27 cellular contexts compared by ENCODE assay signal in genomic region chr3:64039972-64040733, GRCh38. TPM values are rescaled to one million over a fixed set of nuclear protein-coding genes. Genes with fewer than 3 reads are reported as not detected.
DNase-seq lines count a peak whose midpoint lies in the region; ATAC-seq, FAIRE-seq and TF ChIP-seq lines count a peak whose summit lies in the region.
"Had no signal": no experiment of that assay in that cellular context is flagged by ENCODE, and none has a peak within 500 bp of the region (broad histone marks: within the 10 kb centered on the region; RNA-seq: fewer than 3 reads in every experiment).

No MANE protein-coding gene starts in this region.

- no peaks in the 10 kb centered on the region for H3K9me3 ChIP-seq in DOHH2 (ENCODE audit: control insufficient read depth, insufficient read depth, low read length)
- no peaks in the 10 kb centered on the region for H3K9me3 ChIP-seq in astrocyte (ENCODE audit: insufficient read depth, low read depth, low read length)
- H3K9me3 ChIP-seq in neural cell (ENCODE audit: low read length) = no peaks in the 10 kb centered on the region
- H3K9me3 ChIP-seq in esophagus muscularis mucosa = no peaks in the 10 kb centered on the region
- H3K9me3 ChIP-seq: body of pancreas, heart left ventricle had no signal

- no peaks in the 10 kb centered on the region for H3K36me3 Mint-ChIP-seq in IgD-negative memory B cell
- H3K36me3 Mint-ChIP-seq in astrocyte (ENCODE audit: low read depth, unreplicated experiment) = no peaks in the 10 kb centered on the region
- H3K36me3 Mint-ChIP-seq: activated naive CD4-positive, alpha-beta T cell treated with anti-CD3 and anti-CD28 coated beads, Interleukin-2, amount 50 U/mL, for 72 hours had no signal

- TF ChIP-seq EP300 in neural cell (conservative IDR thresholded peaks at IDR 0.05; ENCODE audit: poor library complexity, severe bottlenecking) (peak; percentile 24), esophagus muscularis mucosa (IDR thresholded peaks at IDR 0.05) (no peak)

- no peak for TF ChIP-seq POLR2A in esophagus muscularis mucosa (IDR thresholded peaks at IDR 0.05; ENCODE audit: low read depth)

- FAIRE-seq in astrocyte (lab: Jason Lieb, UNC) = peak; percentile 56
- FAIRE-seq: H54 had no signal

- H2AFZ ChIP-seq in astrocyte (ENCODE audit: low read depth, low read length) (peak overlapping the region; percentile 35), neural cell (ENCODE audit: low read depth, low read length) (peak overlapping the region; percentile 0)

- H3K27ac Mint-ChIP-seq in IgD-negative memory B cell = peak overlapping the region; percentile 0 to 59 (median 58)
- H3K27ac Mint-ChIP-seq in astrocyte (ENCODE audit: unreplicated experiment) = peak overlapping the region; percentile 2
- H3K27ac Mint-ChIP-seq: activated naive CD4-positive, alpha-beta T cell treated with anti-CD3 and anti-CD28 coated beads, Interleukin-2, amount 50 U/mL, for 72 hours; activated T-helper 2 cell treated with anti-CD3 and anti-CD28 coated beads, Interferon-gamma antibody, Interleukin-2, Interleukin-4, amounts not matched to agents 10 μg/mL and 5 μg/mL and 100 μg/mL, durations not matched to agents 14 hours and 24 hours and 36 hours had no signal

- H3K9me2 ChIP-seq in DOHH2 (replicated peaks; ENCODE audit: control insufficient read depth, low read length) (no peaks in the 10 kb centered on the region), neural cell (ENCODE audit: insufficient read depth, low read length) (no peaks in the 10 kb centered on the region)

- H3K36me3 ChIP-seq in DOHH2 (ENCODE audit: control insufficient read depth, low read length) (no peaks in the 10 kb centered on the region), astrocyte (ENCODE audit: insufficient read depth, low read length) (no peaks in the 10 kb centered on the region), neural cell (ENCODE audit: insufficient read depth, low read length) (no peaks in the 10 kb centered on the region), esophagus muscularis mucosa (no peaks in the 10 kb centered on the region)
- H3K36me3 ChIP-seq: heart left ventricle had no signal

- H3K9me3 Mint-ChIP-seq in IgD-negative memory B cell (peaks cover 0 to under 1% (median 0%) of the 10 kb centered on the region in 3 donors), astrocyte (ENCODE audit: unreplicated experiment) (no peaks in the 10 kb centered on the region)
- H3K9me3 Mint-ChIP-seq: activated naive CD4-positive, alpha-beta T cell treated with anti-CD3 and anti-CD28 coated beads, Interleukin-2, amount 50 U/mL, for 72 hours had no signal

- H3K9ac ChIP-seq in astrocyte (ENCODE audit: low read length) (no peak overlapping the region), neural cell (ENCODE audit: low read length) (no peak overlapping the region)

- 70% methylated on average over 6 of the region's 6 CpGs for WGBS in esophagus muscularis mucosa

- TF ChIP-seq RAD21 in neural cell (conservative IDR thresholded peaks at IDR 0.05) = peak; percentile 14

- H3K79me2 ChIP-seq in DOHH2 (ENCODE audit: control insufficient read depth, low read length) = no peaks in the 10 kb centered on the region
- no peaks in the 10 kb centered on the region for H3K79me2 ChIP-seq in astrocyte (ENCODE audit: insufficient read depth, low read length)
- no peaks in the 10 kb centered on the region for H3K79me2 ChIP-seq in neural cell (replicated peaks; ENCODE audit: insufficient read depth, low read length)

- H4K20me1 ChIP-seq in DOHH2 (ENCODE audit: control insufficient read depth, insufficient read depth, low read depth, low read length) = no peaks in the 10 kb centered on the region
- no peaks in the 10 kb centered on the region for H4K20me1 ChIP-seq in astrocyte (ENCODE audit: insufficient read depth, low read length)
- no peaks in the 10 kb centered on the region for H4K20me1 ChIP-seq in neural cell (ENCODE audit: insufficient read depth)

- DNase-seq in astrocyte (ENCODE audit: low read depth) = no peak
- DNase-seq in C1 segment of cervical spinal cord (lab: John Stamatoyannopoulos, UW) = no peak
- no peak for DNase-seq in esophagus muscularis mucosa (ENCODE audit: extremely low spot score)
- DNase-seq in GOT3 (lab: John Stamatoyannopoulos, UW) = no peak
- DNase-seq: activated CD4-positive, alpha-beta T cell treated with anti-CD3 and anti-CD28 coated beads, Interleukin-2, amount 50 U/mL, for 48 hours; activated CD8-positive, alpha-beta memory T cell treated with anti-CD3 and anti-CD28 coated beads, Interleukin-2, amount 50 U/mL, for 48 hours; body of pancreas; Calu3; effector CD8-positive, alpha-beta T cell; EL; foreskin fibroblast; heart left ventricle; mammary epithelial cell; NCI-H1105; NCI-H1930; NCI-H748 treated with DMSO at 0.1 percent for 48 hours; nucleus accumbens; stimulated activated CD4-positive, alpha-beta T cell treated with anti-CD3 and anti-CD28 coated beads, Interleukin-1b, Interleukin-23, amount 100 ng/mL, for 48 hours; T-helper 9 cell had no signal

- H3K27ac ChIP-seq in DOHH2 (ENCODE audit: low read depth, low read length) = peak overlapping the region; percentile 90
- H3K27ac ChIP-seq in astrocyte (ENCODE audit: low read depth, low read length) = no peak overlapping the region
- H3K27ac ChIP-seq in neural cell (ENCODE audit: low read length) = peak overlapping the region; percentile 52
- H3K27ac ChIP-seq in esophagus muscularis mucosa (replicated peaks in 1 of 4) = no peak overlapping the region
- H3K27ac ChIP-seq: body of pancreas, C4-2B, heart left ventricle had no signal

- no peak for ATAC-seq in GM19397 (IDR thresholded peaks at IDR 0.05; ENCODE audit: unreplicated experiment)
- ATAC-seq: activated naive CD4-positive, alpha-beta T cell treated with anti-CD3 and anti-CD28 coated beads, Interleukin-2, amount 50 U/mL, for 72 hours; body of pancreas had no signal

- H3K4me1 Mint-ChIP-seq in IgD-negative memory B cell (peaks cover 22 to 26% (median 25%) of the 10 kb centered on the region in 3 donors), astrocyte (ENCODE audit: low read depth, unreplicated experiment) (peaks cover 18% of the 10 kb centered on the region)

- H3K4me2 ChIP-seq in DOHH2 (ENCODE audit: low read length) (peak overlapping the region; percentile 92), astrocyte (ENCODE audit: low read length) (peak overlapping the region; percentile 27), neural cell (ENCODE audit: low read length) (no peak overlapping the region)

- H3K4me3 Mint-ChIP-seq in IgD-negative memory B cell = peak overlapping the region; percentile 30 to 88 (median 72)
- no peak overlapping the region for H3K4me3 Mint-ChIP-seq in astrocyte (ENCODE audit: unreplicated experiment)

- intact Hi-C loops in esophagus muscularis mucosa (cut with DNase I) = loop anchor here (10.0 kb wide), 1 partner anchor 225 kb away; no protein-coding TSS in a partner anchor

- H3K27me3 ChIP-seq in DOHH2 (ENCODE audit: control insufficient read depth, low read length) (no peaks in the 10 kb centered on the region), astrocyte (ENCODE audit: insufficient read depth, low read length) (no peaks in the 10 kb centered on the region), neural cell (ENCODE audit: insufficient read depth, low read depth, low read length) (no peaks in the 10 kb centered on the region), esophagus muscularis mucosa (no peaks in the 10 kb centered on the region)
- H3K27me3 ChIP-seq: body of pancreas had no signal

- H3K27me3 Mint-ChIP-seq in IgD-negative memory B cell (peaks cover 5% of the 10 kb centered on the region), astrocyte (ENCODE audit: low read depth, unreplicated experiment) (no peaks in the 10 kb centered on the region)

- H3K4me3 ChIP-seq in DOHH2 (ENCODE audit: low read length) (peak overlapping the region; percentile 58), astrocyte (ENCODE audit: insufficient read depth, low read depth, low read length) (no peak overlapping the region), neural cell (ENCODE audit: low read length) (no peak overlapping the region), esophagus muscularis mucosa (no peak overlapping the region)
- H3K4me3 ChIP-seq: body of pancreas, heart left ventricle had no signal

- TF ChIP-seq CTCF in DOHH2 (IDR thresholded peaks at IDR 0.05; ENCODE audit: low read depth, low read length, poor library complexity, severe bottlenecking) = no peak
- TF ChIP-seq CTCF in astrocyte (IDR thresholded peaks at IDR 0.05; ENCODE audit: insufficient read depth, low read depth, low read length) = no peak
- no peak for TF ChIP-seq CTCF in neural cell (IDR thresholded peaks at IDR 0.05; ENCODE audit: poor library complexity, severe bottlenecking)
- no peak for TF ChIP-seq CTCF in esophagus muscularis mucosa (IDR thresholded peaks at IDR 0.05)

- H3F3A ChIP-seq in DOHH2 (ENCODE audit: control insufficient read depth, insufficient read depth) = peaks cover 18% of the 10 kb centered on the region
- peaks cover 8% of the 10 kb centered on the region for H3F3A ChIP-seq in neural cell (ENCODE audit: insufficient read depth, low read length, poor library complexity, severe bottlenecking)

- H3K4me1 ChIP-seq in DOHH2 (ENCODE audit: control insufficient read depth, low read length) (peaks cover 42% of the 10 kb centered on the region), astrocyte (ENCODE audit: insufficient read depth, low read length) (peaks cover 6% of the 10 kb centered on the region), esophagus muscularis mucosa (no peaks in the 10 kb centered on the region)
- H3K4me1 ChIP-seq: body of pancreas, heart left ventricle had no signal

TF ChIP-seq in neural cell, 6 proteins besides CTCF, POLR2A, EP300 and RAD21 (continues in another document):
- TF ChIP-seq SMC3 (conservative IDR thresholded peaks at IDR 0.05; ENCODE audit: poor library complexity) (peak; percentile 21), EZH2 (IDR thresholded peaks at IDR 0.05; ENCODE audit: borderline replicate concordance, insufficient read depth, low read length, poor library complexity, severe bottlenecking) (no peak)

RNA-seq across cellular contexts. Expression of gene PSMD6, which starts 16.9 kb away (rescaled TPM):
- polyA plus RNA-seq in IgD-negative memory B cell (97.6 TPM), neural cell (139 and 150 TPM in 2 replicates)
- total RNA-seq in astrocyte (88.7 and 89.7 TPM in 2 replicates), esophagus muscularis mucosa (10 to 100 TPM; 64.5 to 78.2 (median 70.7) TPM)
- 102 and 105 TPM in 2 replicates for polyA minus RNA-seq in neural cell

Comparison
In these comparisons a context has a peak if more than half of its experiments do, and no peak if none do; other contexts are left out.
1. H3K27ac ChIP-seq: peak in DOHH2 (single experiment) and neural cell (single experiment); none in astrocyte (single experiment) and esophagus muscularis mucosa (0 of 4).